8 cellular contexts compared by ENCODE assay signal in genomic region chr2:241149675-241149924, GRCh38. TPM values are rescaled to one million over a fixed set of nuclear protein-coding genes. Genes with fewer than 3 reads are reported as not detected.
DNase-seq lines count a peak whose midpoint lies in the region; ATAC-seq and TF ChIP-seq lines count a peak whose summit lies in the region.

No MANE protein-coding gene starts in this region.

- no peaks in the 10 kb centered on the region for H3K27me3 Mint-ChIP-seq in CD8-positive, alpha-beta T cell (ENCODE audit: low read depth)
- H3K27me3 Mint-ChIP-seq in GM23338 (ENCODE audit: insufficient read depth, low read depth, poor library complexity) (peaks cover 14% of the 10 kb centered on the region), glutamatergic neuron (ENCODE audit: unreplicated experiment) (peaks cover 4% of the 10 kb centered on the region)

- H3K4me2 ChIP-seq in GM23338 = peak overlapping the region; percentile 93

- peak overlapping the region; percentile 47 to 79 (median 73) for H3K9ac ChIP-seq in skeletal muscle tissue (ENCODE audit: low read depth in 1 of 3, low read length in 3 of 3)

- TF ChIP-seq CTCF in CD8-positive, alpha-beta T cell (IDR thresholded peaks at IDR 0.05) = no peak
- no peak for TF ChIP-seq CTCF in GM23338 (conservative IDR thresholded peaks at IDR 0.05; ENCODE audit: low read depth in 2 of 2)
- no peak for TF ChIP-seq CTCF in glutamatergic neuron (IDR thresholded peaks at IDR 0.05; ENCODE audit: partially characterized antibody, unreplicated experiment)

- H3K79me2 ChIP-seq in GM23338 (replicated peaks; ENCODE audit: insufficient read depth) = peaks cover 63% of the 10 kb centered on the region

- H3K4me1 Mint-ChIP-seq in CD8-positive, alpha-beta T cell (ENCODE audit: low read depth) = peaks cover 48% of the 10 kb centered on the region
- H3K4me1 Mint-ChIP-seq in GM23338 (peaks cover 27% of the 10 kb centered on the region), glutamatergic neuron (ENCODE audit: low read depth, unreplicated experiment) (peaks cover 10% of the 10 kb centered on the region)

- H3K27ac ChIP-seq in CD8-positive, alpha-beta T cell (ENCODE audit: low read depth, low read length) = peak overlapping the region; percentile 67
- H3K27ac ChIP-seq in GM23338 (ENCODE audit: low read depth) = no peak overlapping the region
- no peak overlapping the region for H3K27ac ChIP-seq in SJCRH30
- peak overlapping the region; percentile 81 for H3K27ac ChIP-seq in skeletal muscle tissue (ENCODE audit: low read depth, low read length)

- peaks cover 21% of the 10 kb centered on the region for H3K4me1 ChIP-seq in CD8-positive, alpha-beta T cell (ENCODE audit: insufficient read depth, low read length)
- peaks cover 26% of the 10 kb centered on the region for H3K4me1 ChIP-seq in GM23338 (ENCODE audit: insufficient read depth)
- peaks cover 13% of the 10 kb centered on the region; the same call in 1 of the 2 replicates for H3K4me1 ChIP-seq in SJCRH30
- peaks cover 17 to 31% (median 17%) of the 10 kb centered on the region in 3 donors for H3K4me1 ChIP-seq in skeletal muscle tissue (ENCODE audit: control insufficient read depth in 3 of 3, insufficient read depth in 3 of 3, low read length in 3 of 3)

- H3K36me3 Mint-ChIP-seq in CD8-positive, alpha-beta T cell = peaks cover 18% of the 10 kb centered on the region
- H3K36me3 Mint-ChIP-seq in GM23338 (ENCODE audit: low read depth) (peaks cover 8% of the 10 kb centered on the region), glutamatergic neuron (ENCODE audit: unreplicated experiment) (peaks cover 5% of the 10 kb centered on the region)

- ATAC-seq in CD8-positive, alpha-beta T cell = no peak
- ATAC-seq in GM23338 = peak; percentile 16

- peak overlapping the region; percentile 99 for H3K4me3 Mint-ChIP-seq in CD8-positive, alpha-beta T cell
- H3K4me3 Mint-ChIP-seq in GM23338 (peak overlapping the region; percentile 94), glutamatergic neuron (ENCODE audit: unreplicated experiment) (peak overlapping the region; percentile 99)

- H3K9me3 Mint-ChIP-seq in CD8-positive, alpha-beta T cell = no peaks in the 10 kb centered on the region
- H3K9me3 Mint-ChIP-seq in GM23338 (no peaks in the 10 kb centered on the region; the same call in 2 of the 3 replicates), glutamatergic neuron (ENCODE audit: unreplicated experiment) (peaks cover 7% of the 10 kb centered on the region)

- CTCF ChIA-PET in CD8-positive, alpha-beta T cell (lab: Charles Lee) = interaction anchor here (1.1 to 5.6 kb wide), 8 partner anchors 24 to 166 kb away, joined by 3 to 58 read pairs (median 8); no protein-coding TSS in a partner anchor

- H3K4me3 ChIP-seq in CD8-positive, alpha-beta T cell (ENCODE audit: low read depth, low read length) = peak overlapping the region; percentile 99
- H3K4me3 ChIP-seq in GM23338 = peak overlapping the region; percentile 81
- peak overlapping the region; percentile 83 for H3K4me3 ChIP-seq in SJCRH30
- peak overlapping the region; percentile 94 to 97 (median 95) for H3K4me3 ChIP-seq in skeletal muscle tissue (ENCODE audit: low read length in 3 of 3)

- H3K27ac Mint-ChIP-seq in CD8-positive, alpha-beta T cell = peak overlapping the region; percentile 95
- H3K27ac Mint-ChIP-seq in GM23338 = no peak overlapping the region
- H3K27ac Mint-ChIP-seq in glutamatergic neuron (ENCODE audit: unreplicated experiment) = peak overlapping the region; percentile 66

- intact Hi-C loops in CD8-positive, alpha-beta T cell (cut with DNase I, micrococcal nuclease) = loop anchor here (1.0 to 10.0 kb wide), 6 partner anchors 37 to 565 kb away; partner anchors contain the start of genes CAPN10 (in 1 of the 2), HDLBP (in 1 of the 2) and SEPTIN2 (in 1 of the 2)

- H3K9me3 ChIP-seq in CD8-positive, alpha-beta T cell (ENCODE audit: low read length) = no peaks in the 10 kb centered on the region
- no peaks in the 10 kb centered on the region for H3K9me3 ChIP-seq in SJCRH30 (replicated peaks)
- H3K9me3 ChIP-seq in skeletal muscle tissue (ENCODE audit: control insufficient read depth in 3 of 3, low read length in 3 of 3) = no peaks in the 10 kb centered on the region

- DNase-seq in CD8-positive, alpha-beta T cell = no peak
- no peak for DNase-seq in GM23338 (ENCODE audit: low spot score)
- no peak for DNase-seq in SJCRH30
- DNase-seq in glutamatergic neuron = no peak
- no peak for DNase-seq in NCI-H1092 treated with DMSO at 0.1 percent for 48 hours (lab: John Stamatoyannopoulos, UW)
- DNase-seq in OCI-M1 (lab: John Stamatoyannopoulos, UW) = no peak
- DNase-seq in stimulated activated naive CD4-positive, alpha-beta T cell treated with Interleukin-2 at 50 U/mL for 16 hours (lab: John Stamatoyannopoulos, UW) = no peak

- H3K27me3 ChIP-seq in CD8-positive, alpha-beta T cell (ENCODE audit: insufficient read depth, low read length) = no peaks in the 10 kb centered on the region
- H3K27me3 ChIP-seq in GM23338 (ENCODE audit: insufficient read depth) = no peaks in the 10 kb centered on the region
- H3K27me3 ChIP-seq in SJCRH30 = no peaks in the 10 kb centered on the region
- no peaks in the 10 kb centered on the region for H3K27me3 ChIP-seq in skeletal muscle tissue (ENCODE audit: control insufficient read depth in 3 of 3, insufficient read depth in 3 of 3, low read length in 3 of 3)

- POLR2A ChIA-PET in CD8-positive, alpha-beta T cell (lab: Charles Lee) = interaction anchor here (0.9 to 5.9 kb wide), 11 partner anchors 13 to 76 kb away, joined by 3 to 73 read pairs (median 5); partner anchors contain the start of gene MTERF4

- no peaks in the 10 kb centered on the region for H3K36me3 ChIP-seq in CD8-positive, alpha-beta T cell (ENCODE audit: insufficient read depth, low read length)
- no peaks in the 10 kb centered on the region for H3K36me3 ChIP-seq in GM23338 (ENCODE audit: insufficient read depth)
- H3K36me3 ChIP-seq in SJCRH30 = no peaks in the 10 kb centered on the region
- H3K36me3 ChIP-seq in skeletal muscle tissue (ENCODE audit: control insufficient read depth in 3 of 3, insufficient read depth in 3 of 3, low read length in 3 of 3) = peaks cover 3 to 7% (median 5%) of the 10 kb centered on the region in 3 donors

- 0 out of 2 replicates have a peak, but pooled peaks cover 6% of the 10 kb centered on the region for H3F3A ChIP-seq in GM23338 (replicated peaks; ENCODE audit: low read depth)

- no peaks in the 10 kb centered on the region for H3K9me2 ChIP-seq in GM23338 (ENCODE audit: insufficient read depth)

- H4K20me1 ChIP-seq in GM23338 (replicated peaks; ENCODE audit: insufficient read depth) = peaks cover 24% of the 10 kb centered on the region

- H2AFZ ChIP-seq in GM23338 = peak overlapping the region; percentile 99

TF ChIP-seq in GM23338, 12 proteins besides CTCF, POLR2A, EP300 and RAD21:
- TF ChIP-seq NANOG (IDR thresholded peaks at IDR 0.05; ENCODE audit: borderline replicate concordance) (no peak), EZH2phosphoT487 (IDR thresholded peaks at IDR 0.05; ENCODE audit: unreplicated experiment) (no peak), EZH2 (IDR thresholded peaks at IDR 0.05; ENCODE audit: low read depth, unreplicated experiment) (no peak)

RNA-seq across cellular contexts. Expression of gene PASK, which starts 0.3 kb away (rescaled TPM):
- total RNA-seq in CD8-positive, alpha-beta T cell = 100 to 1,000 TPM; 306 to 329 TPM
- total RNA-seq in GM23338 (2014; rRNA removed; shearing (Covaris generic)) = 37.6 and 38.4 TPM in 2 replicates
- polyA plus RNA-seq in GM23338 (2016; fragmentation: Nextera tagmentation; extraction: Ambion mirVana) = 12.4 and 12.5 TPM in 2 replicates
- total RNA-seq in SJCRH30 (2014; rRNA removed; shearing (Covaris generic)) = 20.4 and 23.3 TPM in 2 replicates
- 24.4 TPM for total RNA-seq in glutamatergic neuron (ENCODE audit: unreplicated experiment)
- 3.7 TPM for total RNA-seq in skeletal muscle tissue

RNA-seq across cellular contexts. Expression of gene PPP1R7, which starts 0.7 kb away (rescaled TPM):
- total RNA-seq in CD8-positive, alpha-beta T cell = 10 to 100 TPM; 47.5 to 50.9 TPM
- total RNA-seq in GM23338 (2014; rRNA removed; shearing (Covaris generic)) = 48.2 and 60.2 TPM in 2 replicates
- 94.3 and 98.6 TPM in 2 replicates for polyA plus RNA-seq in GM23338 (2016; fragmentation: Nextera tagmentation; extraction: Ambion mirVana)
- 72.8 and 78.6 TPM in 2 replicates for total RNA-seq in SJCRH30 (2014; rRNA removed; shearing (Covaris generic))
- 53.9 TPM for total RNA-seq in glutamatergic neuron (ENCODE audit: unreplicated experiment)
- total RNA-seq in skeletal muscle tissue = 44.4 TPM

RNA-seq across cellular contexts. Expression of gene ANO7, which starts 38.9 kb away (rescaled TPM):
- under 1 TPM in 1 of 2 experiments, not detected in 1; 0.30 TPM for total RNA-seq in CD8-positive, alpha-beta T cell
- 3.3 and 5.1 TPM in 2 replicates for total RNA-seq in GM23338 (2014; rRNA removed; shearing (Covaris generic))
- polyA plus RNA-seq in GM23338 (2016; fragmentation: Nextera tagmentation; extraction: Ambion mirVana) = 3.6 and 4.0 TPM in 2 replicates
- total RNA-seq in SJCRH30 (2014; rRNA removed; shearing (Covaris generic)) = 2.3 and 3.2 TPM in 2 replicates
- 2.6 TPM for total RNA-seq in glutamatergic neuron (ENCODE audit: unreplicated experiment)
- total RNA-seq in skeletal muscle tissue = not detected

RNA-seq across cellular contexts. Expression of gene MTERF4, which starts 47.5 kb away (rescaled TPM):
- total RNA-seq in CD8-positive, alpha-beta T cell = 100 to 1,000 TPM in 1 of 2 experiments, 10 to 100 TPM in 1; 100.0 to 102 TPM
- total RNA-seq in GM23338 (2014; rRNA removed; shearing (Covaris generic)) = 58.0 and 63.6 TPM in 2 replicates
- polyA plus RNA-seq in GM23338 (2016; fragmentation: Nextera tagmentation; extraction: Ambion mirVana) = 15.3 and 15.7 TPM in 2 replicates
- total RNA-seq in SJCRH30 (2014; rRNA removed; shearing (Covaris generic)) = 44.7 and 49.0 TPM in 2 replicates
- total RNA-seq in glutamatergic neuron (ENCODE audit: unreplicated experiment) (63.5 TPM), skeletal muscle tissue (32.4 TPM)

Comparison
In these comparisons a context has a peak if more than half of its experiments do, and no peak if none do; other contexts are left out.
1. H3K27ac ChIP-seq: peak in CD8-positive, alpha-beta T cell (single experiment) and skeletal muscle tissue (single experiment); none in GM23338 (single experiment) and SJCRH30 (single experiment).
2. Peak in every context shown above with its lines, with median percentiles within 50 percentile points of each other: H3K4me3 ChIP-seq and H3K4me3 Mint-ChIP-seq.